ENCODE assay signal across 19 cellular contexts in genomic region chr1:233679030-233679429, GRCh38.
DNase-seq lines count a peak whose midpoint lies in the region; ATAC-seq, FAIRE-seq and TF ChIP-seq lines count a peak whose summit lies in the region.
"Had no signal": no experiment of that assay in that cellular context is flagged by ENCODE, and none has a peak within 500 bp of the region (broad histone marks: within the 10 kb centered on the region; RNA-seq: fewer than 3 reads in every experiment).

No MANE protein-coding gene starts in this region.

- TF ChIP-seq CTCF in HEK293 (tag by site-specific recombination; IDR thresholded peaks at IDR 0.05) (no peak), WTC11 (IDR thresholded peaks at IDR 0.05) (no peak), type B pancreatic cell (conservative IDR thresholded peaks at IDR 0.05) (no peak), pancreas (IDR thresholded peaks at IDR 0.05) (no peak)

- H3K27ac ChIP-seq in HEK293 (ENCODE audit: extremely low read depth, low read depth, low read length) (no peak overlapping the region), pancreas (no peak overlapping the region)
- H3K27ac ChIP-seq: BLaER1, PC-9, RWPE1, SJCRH30 had no signal

- H3K4me1 Mint-ChIP-seq in WTC11 (peaks cover 47% of the 10 kb centered on the region), type B pancreatic cell (ENCODE audit: unreplicated experiment) (peaks cover 34% of the 10 kb centered on the region)

- H3K4me1 ChIP-seq in HEK293 (ENCODE audit: control insufficient read depth, insufficient read depth, low read length) (peaks cover 8% of the 10 kb centered on the region), pancreas (peaks cover 0 to 9% (median 8%) of the 10 kb centered on the region in 3 donors)
- H3K4me1 ChIP-seq: BLaER1, SJCRH30 had no signal

- H3K36me3 ChIP-seq in HEK293 (ENCODE audit: control insufficient read depth in 2 of 2, insufficient read depth in 1 of 2, low read length in 2 of 2) (no peaks in the 10 kb centered on the region), pancreas (no peaks in the 10 kb centered on the region)
- H3K36me3 ChIP-seq: BLaER1, SJCRH30 had no signal

- CTCF ChIA-PET in HEK293 (lab: Yijun Ruan, JAX) (interaction anchor here (0.7 to 1.1 kb wide), 4 partner anchors 11 to 387 kb away, joined by 3 to 5 read pairs (median 4); no protein-coding TSS in a partner anchor), WTC11 (lab: Charles Lee) (no interaction called here)

- H3K4me3 Mint-ChIP-seq in WTC11 (no peak overlapping the region), type B pancreatic cell (peak overlapping the region; percentile 48)
- H3K4me3 Mint-ChIP-seq: CD8-positive, alpha-beta T cell had no signal

- ATAC-seq in WTC11 = no peak
- no peak for ATAC-seq in pancreas
- ATAC-seq in HG03521 (IDR thresholded peaks at IDR 0.05; ENCODE audit: unreplicated experiment) = no peak
- ATAC-seq in GM18505 (IDR thresholded peaks at IDR 0.05; ENCODE audit: unreplicated experiment) = no peak
- ATAC-seq: CD8-positive, alpha-beta T cell had no signal

- no peaks in the 10 kb centered on the region for H3K27me3 Mint-ChIP-seq in WTC11 (ENCODE audit: low read depth)
- H3K27me3 Mint-ChIP-seq in type B pancreatic cell = no peaks in the 10 kb centered on the region

- no peak for FAIRE-seq in pancreas (lab: Jason Lieb, UNC)

- DNase-seq in SHP77 treated with DMSO at 0.1 percent for 48 hours (lab: John Stamatoyannopoulos, UW) = peak; percentile 49
- no peak for DNase-seq in SHP77 (lab: John Stamatoyannopoulos, UW)
- DNase-seq in WTC11 (ENCODE audit: low spot score) = no peak
- DNase-seq in type B pancreatic cell (ENCODE audit: extremely low spot score, unreplicated experiment) = no peak
- no peak for DNase-seq in pancreas
- DNase-seq: CD8-positive, alpha-beta T cell; DMS79; NCI-H1105 treated with DMSO at 0.1 percent for 48 hours; NCI-H1694; NCI-H2107; NCI-H446; NCI-H82; PC-9; SJCRH30 had no signal

- H3K4me3 ChIP-seq in HEK293 (ENCODE audit: low read depth, low read length) (no peak overlapping the region), pancreas (no peak overlapping the region)
- H3K4me3 ChIP-seq: BLaER1, PC-9, SJCRH30 had no signal

- TF ChIP-seq POLR2A in GM18505 (IDR thresholded peaks at IDR 0.05; ENCODE audit: borderline replicate concordance, extremely low read depth, insufficient read depth, insufficient read length) = no peak

- POLR2A ChIA-PET in HEK293 (lab: Yijun Ruan, JAX) (no interaction called here), WTC11 (lab: Charles Lee) (no interaction called here)

- WGBS in pancreas, 2 donors = 82 to 88% methylated on average over 6 of the region's 6 CpGs

- H3K9me3 ChIP-seq in HEK293 (ENCODE audit: control insufficient read depth, insufficient read depth, low read depth, low read length) (no peaks in the 10 kb centered on the region), pancreas (no peaks in the 10 kb centered on the region)
- H3K9me3 ChIP-seq: SJCRH30 had no signal

- H3K27ac Mint-ChIP-seq in WTC11 (peak overlapping the region; percentile 46), type B pancreatic cell (no peak overlapping the region)
- H3K27ac Mint-ChIP-seq: CD8-positive, alpha-beta T cell had no signal

- intact Hi-C loops in pancreas (cut with DNase I) = no loop called here

- H3K36me3 Mint-ChIP-seq in WTC11 (peaks cover 31% of the 10 kb centered on the region), type B pancreatic cell (peaks cover 21% of the 10 kb centered on the region)
- H3K36me3 Mint-ChIP-seq: CD8-positive, alpha-beta T cell had no signal

- H3K9me3 Mint-ChIP-seq in WTC11 = peaks cover 43% of the 10 kb centered on the region
- H3K9me3 Mint-ChIP-seq in type B pancreatic cell = peaks cover 16% of the 10 kb centered on the region
- H3K9me3 Mint-ChIP-seq: CD8-positive, alpha-beta T cell had no signal

- no peaks in the 10 kb centered on the region for H3K27me3 ChIP-seq in pancreas
- H3K27me3 ChIP-seq: BLaER1, SJCRH30 had no signal

TF ChIP-seq in HEK293, 187 proteins besides CTCF, POLR2A, EP300 and RAD21 (continues in another document):
- TF ChIP-seq ZNF701 (tag by site-specific recombination; IDR thresholded peaks at IDR 0.05) = no peak
- no peak for TF ChIP-seq ZNF677 (tag by site-specific recombination; IDR thresholded peaks at IDR 0.05)
- no peak for TF ChIP-seq ZNF302 (tag by site-specific recombination; IDR thresholded peaks at IDR 0.05; ENCODE audit: low read depth)
- TF ChIP-seq HIC1 (tag by site-specific recombination; IDR thresholded peaks at IDR 0.05) = no peak
- no peak for TF ChIP-seq KLF7 (tag by site-specific recombination; IDR thresholded peaks at IDR 0.05; ENCODE audit: borderline replicate concordance)
- TF ChIP-seq ZNF324 (tag by site-specific recombination; IDR thresholded peaks at IDR 0.05) = no peak
- peak; percentile 34; the same call in 1 of the 2 replicates for TF ChIP-seq GLIS1 (tag by site-specific recombination; IDR thresholded peaks at IDR 0.05)
- no peak for TF ChIP-seq ZNF146 (tag by site-specific recombination; IDR thresholded peaks at IDR 0.05)
- TF ChIP-seq ZNF214 (tag by site-specific recombination; IDR thresholded peaks at IDR 0.05; ENCODE audit: borderline replicate concordance) = no peak
- peak; percentile 11; the same call in 1 of the 2 replicates for TF ChIP-seq FEZF1 (tag by site-specific recombination; IDR thresholded peaks at IDR 0.05)

TF ChIP-seq in WTC11, 78 proteins besides CTCF, POLR2A, EP300 and RAD21:
- TF ChIP-seq SP1 (CRISPR knock-in tag; conservative IDR thresholded peaks at IDR 0.05) (no peak), STAT6 (CRISPR knock-in tag; conservative IDR thresholded peaks at IDR 0.05; ENCODE audit: low read depth) (no peak), ZNF263 (CRISPR knock-in tag; IDR thresholded peaks at IDR 0.05; ENCODE audit: low read depth) (no peak), NFYB (CRISPR knock-in tag; conservative IDR thresholded peaks at IDR 0.05; ENCODE audit: low read depth) (no peak), GRHL2 (CRISPR knock-in tag; IDR thresholded peaks at IDR 0.05; ENCODE audit: insufficient replicate concordance, severe bottlenecking) (no peak), ZNF317 (CRISPR knock-in tag; IDR thresholded peaks at IDR 0.05; ENCODE audit: borderline replicate concordance, low read depth) (no peak), HMGA2 (CRISPR knock-in tag; IDR thresholded peaks at IDR 0.05) (no peak), SOX15 (CRISPR knock-in tag; IDR thresholded peaks at IDR 0.05) (no peak)
